In the genomic region with DNA sequence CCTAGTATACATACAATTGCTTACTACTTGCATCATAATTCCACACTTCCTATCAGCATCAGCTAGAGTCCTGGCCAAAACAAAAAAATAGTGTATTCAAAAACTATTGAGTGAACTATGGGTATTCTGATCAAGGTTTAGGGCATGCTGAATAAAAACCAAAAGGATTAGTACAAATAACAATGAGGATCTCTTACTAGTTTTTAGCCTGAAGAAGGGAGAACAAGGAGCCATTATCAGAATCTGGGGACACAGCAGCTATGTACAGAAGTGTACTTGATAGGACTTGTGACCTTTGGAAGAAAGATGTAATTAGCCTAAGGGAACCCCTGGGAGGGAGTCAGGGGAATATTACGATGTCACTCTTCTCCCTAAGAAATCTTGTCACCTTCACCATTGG, we compare ENCODE assay signal across 8 cellular contexts.
"Had no signal": no experiment of that assay in that cellular context is flagged by ENCODE, and none has a peak within 500 bp of the region (broad histone marks: within the 10 kb centered on the region; RNA-seq: fewer than 3 reads in every experiment).

No MANE protein-coding gene starts in this region.

- H3K4me3 ChIP-seq: GM23248, HAP-1, K562 had no signal

- H3K36me3 ChIP-seq: HAP-1 had no signal

- H3K9ac ChIP-seq: GM23248 had no signal

- H3K9me3 ChIP-seq: HAP-1 had no signal

- H3K4me1 ChIP-seq: HAP-1 had no signal

- H3K27ac ChIP-seq: GM23248 had no signal

- ATAC-seq: HCT116, K562 had no signal

- H2AFZ ChIP-seq: GM23248 had no signal

- DNase-seq: GM23248, GOT3, H7, HFFc6, IMR-90 had no signal
